ENCODE assay signal across 8 cellular contexts in genomic region chr19:6765738-6766356, GRCh38. TPM values are rescaled to one million over a fixed set of nuclear protein-coding genes. Genes with fewer than 3 reads are reported as not detected.
DNase-seq lines count a peak whose midpoint lies in the region; ATAC-seq and TF ChIP-seq lines count a peak whose summit lies in the region.

No MANE protein-coding gene starts in this region.

- H2BK120ac ChIP-seq in trophoblast cell (ENCODE audit: insufficient read depth, low read length, poor library complexity), result peak overlapping the region; percentile 37

- H3K27me3 ChIP-seq in trophoblast cell (ENCODE audit: insufficient read depth, low read length), result no peaks in the 10 kb centered on the region

- no peak for TF ChIP-seq CTCF in GM12864 (IDR thresholded peaks at IDR 0.05; ENCODE audit: low read depth, low read length, missing control alignments)
- no peak for TF ChIP-seq CTCF in epithelial cell of esophagus (IDR thresholded peaks at IDR 0.05; ENCODE audit: insufficient read depth, low read depth, low read length, missing control alignments)

- H2AFZ ChIP-seq in trophoblast cell (ENCODE audit: insufficient read depth, low read length, poor library complexity), result no peak overlapping the region

- H3K79me1 ChIP-seq in trophoblast cell (ENCODE audit: low read length), result peaks cover 14% of the 10 kb centered on the region

- peak overlapping the region; percentile 71 for H3K14ac ChIP-seq in trophoblast cell (ENCODE audit: low read length)

- H3K9ac ChIP-seq in trophoblast cell (ENCODE audit: low read length), result peak overlapping the region; percentile 5

- no peak overlapping the region for H3K23ac ChIP-seq in trophoblast cell (ENCODE audit: low read length)

- peak overlapping the region; percentile 49 for H4K8ac ChIP-seq in trophoblast cell (ENCODE audit: low read depth, low read length)

- H2BK5ac ChIP-seq in trophoblast cell (ENCODE audit: low read depth, low read length, poor library complexity), result peak overlapping the region; percentile 35

- peak overlapping the region; percentile 16 for H3K4ac ChIP-seq in trophoblast cell (ENCODE audit: low read depth, low read length)

- WGBS in trophoblast cell (ENCODE audit: extremely low coverage, insufficient coverage, insufficient read length), result no CpG with 5 or more reads among the region's 8 CpGs

- H4K12ac ChIP-seq in trophoblast cell (ENCODE audit: low read depth, low read length), result peak overlapping the region; percentile 28

- H3K4me1 ChIP-seq in trophoblast cell (ENCODE audit: control insufficient read depth in 1 of 2, insufficient read depth in 2 of 2, low read length in 2 of 2), result peaks cover 9 to 12% of the 10 kb centered on the region in 2 experiments

- H2AK5ac ChIP-seq in trophoblast cell (ENCODE audit: low read length), result peak overlapping the region; percentile 53

- H4K91ac ChIP-seq in trophoblast cell (ENCODE audit: low read depth, low read length), result peak overlapping the region; percentile 44

- no peak overlapping the region for H2BK12ac ChIP-seq in trophoblast cell (ENCODE audit: low read length)

- H3K4me3 ChIP-seq in GM12864 (ENCODE audit: low read depth, low read length) (peak overlapping the region; percentile 63), epithelial cell of esophagus (ENCODE audit: low read length) (peak overlapping the region; percentile 57), trophoblast cell (ENCODE audit: low read depth, low read length) (peak overlapping the region; percentile 80)

- peak overlapping the region; percentile 82 for H3K27ac ChIP-seq in trophoblast cell (ENCODE audit: low read depth, low read length)

- ATAC-seq in HG02588 (IDR thresholded peaks at IDR 0.05; ENCODE audit: unreplicated experiment) (no peak), GM19035 (IDR thresholded peaks at IDR 0.05; ENCODE audit: unreplicated experiment) (no peak)

- H3K18ac ChIP-seq in trophoblast cell (ENCODE audit: low read length), result peak overlapping the region; percentile 65

- DNase-seq in GM12864 (ENCODE audit: low read depth) (no peak), NCI-H774 (lab: John Stamatoyannopoulos, UW) (peak; percentile 50), epithelial cell of esophagus (ENCODE audit: low read depth) (peak; percentile 95), trophoblast cell (peak; percentile 98), NCI-H2227 treated with DMSO at 0.1 percent for 48 hours (lab: John Stamatoyannopoulos, UW) (no peak)
- no peak for DNase-seq in stimulated activated CD4-positive, alpha-beta T cell treated with anti-CD3 and anti-CD28 coated beads, Interleukin-2, amount 100 ng/mL, for 24 hours

- peak overlapping the region; percentile 75 for H3K4me2 ChIP-seq in trophoblast cell (ENCODE audit: low read length)

- no peaks in the 10 kb centered on the region for H3K9me3 ChIP-seq in trophoblast cell (ENCODE audit: insufficient read depth, low read depth, low read length)

- H3K79me2 ChIP-seq in trophoblast cell (ENCODE audit: control insufficient read depth, insufficient read depth, low read length, poor library complexity), result peaks cover 6% of the 10 kb centered on the region

- peaks cover 2 to 8% of the 10 kb centered on the region in 2 experiments for H3K36me3 ChIP-seq in trophoblast cell (ENCODE audit: control insufficient read depth in 1 of 2, insufficient read depth in 2 of 2, low read length in 2 of 2)

RNA-seq across cellular contexts. Expression of gene SH2D3A, which starts 1.4 kb away (rescaled TPM):
- 25.0 and 26.7 TPM in 2 replicates for polyA plus RNA-seq in trophoblast cell (2013)

RNA-seq across cellular contexts. Expression of gene VAV1, which starts 6.7 kb away (rescaled TPM):
- polyA plus RNA-seq in trophoblast cell (2013), result 0.12 and 0.24 TPM in 2 replicates

RNA-seq across cellular contexts. Expression of gene TRIP10, which starts 26.4 kb away (rescaled TPM):
- polyA plus RNA-seq in trophoblast cell (2013), result 86.9 and 89.2 TPM in 2 replicates

RNA-seq across cellular contexts. Expression of gene GPR108, which starts 28.5 kb away (rescaled TPM):
- polyA plus RNA-seq in trophoblast cell (2013), result 45.3 and 47.5 TPM in 2 replicates

RNA-seq across cellular contexts. Expression of gene C3, which starts 45.4 kb away (rescaled TPM):
- 4.5 and 5.1 TPM in 2 replicates for polyA plus RNA-seq in trophoblast cell (2013)

Comparison
In these comparisons a context has a peak if more than half of its experiments do, and no peak if none do; other contexts are left out.
1. DNase-seq: peak in NCI-H774 (single experiment), epithelial cell of esophagus (single experiment) and trophoblast cell (2 of 2); none in GM12864 (single experiment), NCI-H2227 treated with DMSO at 0.1 percent for 48 hours (single experiment) and stimulated activated CD4-positive, alpha-beta T cell treated with anti-CD3 and anti-CD28 coated beads, Interleukin-2, amount 100 ng/mL, for 24 hours (0 of 2).
2. Peak in every context shown above with its lines, with median percentiles within 50 percentile points of each other: H3K4me3 ChIP-seq.